Comparison of ENCODE assay signal across 8 cellular contexts in the genomic region with DNA sequence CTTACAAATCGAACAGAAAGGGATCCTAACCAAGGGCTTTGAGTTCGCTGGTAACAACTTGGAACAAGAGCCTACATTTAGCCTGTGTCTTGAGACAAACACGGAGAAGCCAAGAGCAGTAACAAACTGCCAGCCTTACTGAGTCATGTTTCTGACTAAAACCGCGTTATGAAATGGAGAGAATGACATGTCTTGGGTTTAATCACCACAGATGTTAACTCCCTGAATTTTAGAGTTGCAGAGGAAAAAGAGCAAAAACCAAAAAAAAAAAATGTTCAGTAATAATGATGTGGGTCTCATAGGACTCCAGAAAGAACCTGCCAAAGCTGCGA. TPM values are rescaled to one million over a fixed set of nuclear protein-coding genes. Genes with fewer than 3 reads are reported as not detected.
DNase-seq lines count a peak whose midpoint lies in the region; ATAC-seq, FAIRE-seq and TF ChIP-seq lines count a peak whose summit lies in the region.

No MANE protein-coding gene starts in this region.

- peaks cover 13% of the 10 kb centered on the region for H3K79me1 ChIP-seq in mesendoderm (ENCODE audit: low read length)

- H3K27me3 ChIP-seq in BE2C: no peaks in the 10 kb centered on the region
- no peaks in the 10 kb centered on the region for H3K27me3 ChIP-seq in SU-DHL-6 (ENCODE audit: low read length)
- H3K27me3 ChIP-seq in dorsolateral prefrontal cortex: no peaks in the 10 kb centered on the region
- no peaks in the 10 kb centered on the region for H3K27me3 ChIP-seq in mesendoderm (ENCODE audit: insufficient read depth, low read length, poor library complexity)
- H3K27me3 ChIP-seq in thoracic aorta (replicated peaks; ENCODE audit: insufficient read depth): no peaks in the 10 kb centered on the region

- H3F3A ChIP-seq in SU-DHL-6 (ENCODE audit: insufficient read depth): no peaks in the 10 kb centered on the region

- no peak overlapping the region for H4K8ac ChIP-seq in mesendoderm (ENCODE audit: low read depth, low read length)

- H3K4me3 ChIP-seq in BE2C (ENCODE audit: low read depth, low read length) (peak overlapping the region; percentile 91), SU-DHL-6 (ENCODE audit: insufficient read depth, low read length, poor library complexity, severe bottlenecking) (peak overlapping the region; percentile 58), dorsolateral prefrontal cortex (peak overlapping the region; percentile 72 to 99 (median 93)), mesendoderm (ENCODE audit: low read length) (peak overlapping the region; percentile 96), thoracic aorta (peak overlapping the region; percentile 99)

- FAIRE-seq in GM19239 (lab: Jason Lieb, UNC): peak; percentile 59

- H2AFZ ChIP-seq in SU-DHL-6 (ENCODE audit: low read depth, low read length, severe bottlenecking): peak overlapping the region; percentile 77

- H3K27ac ChIP-seq in SU-DHL-6 (ENCODE audit: low read depth, low read length) (no peak overlapping the region), dorsolateral prefrontal cortex (peak overlapping the region; percentile 85 to 100 (median 98)), mesendoderm (ENCODE audit: low read depth, low read length) (no peak overlapping the region), thoracic aorta (peak overlapping the region; percentile 99)

- H3K4me1 ChIP-seq in BE2C: peaks cover 4% of the 10 kb centered on the region; the same call in 1 of the 2 replicates
- H3K4me1 ChIP-seq in mesendoderm (ENCODE audit: control insufficient read depth, low read depth, low read length): no peaks in the 10 kb centered on the region
- peaks cover 34 to 44% of the 10 kb centered on the region in 2 donors for H3K4me1 ChIP-seq in thoracic aorta (ENCODE audit: control insufficient read depth in 1 of 2, low read depth in 2 of 2)

- no peak overlapping the region for H3K23ac ChIP-seq in mesendoderm (ENCODE audit: low read length)

- no peak overlapping the region for H2BK120ac ChIP-seq in mesendoderm (ENCODE audit: low read depth, low read length)

- H4K5ac ChIP-seq in mesendoderm (ENCODE audit: low read length): no peak overlapping the region

- H4K20me1 ChIP-seq in SU-DHL-6 (ENCODE audit: low read depth, low read length): peaks cover 7% of the 10 kb centered on the region; the same call in 1 of the 2 replicates

- H2BK15ac ChIP-seq in mesendoderm (replicated peaks; ENCODE audit: low read depth): no peak overlapping the region

- H3K36me3 ChIP-seq in BE2C (no peaks in the 10 kb centered on the region), SU-DHL-6 (ENCODE audit: low read length) (no peaks in the 10 kb centered on the region), mesendoderm (ENCODE audit: control insufficient read depth, insufficient read depth, low read length) (no peaks in the 10 kb centered on the region), thoracic aorta (no peaks in the 10 kb centered on the region)

- H2BK5ac ChIP-seq in mesendoderm (ENCODE audit: low read length): no peak overlapping the region

- no peak overlapping the region for H2AK5ac ChIP-seq in mesendoderm (ENCODE audit: low read length)

- intact Hi-C loops in dorsolateral prefrontal cortex (cut with DNase I): loop anchor here (5.0 kb wide), 2 partner anchors 61 to 126 kb away; partner anchors contain the start of genes DEPDC4 (in 2 of the 2), SCYL2 (in 2 of the 2) and ACTR6 (in 1 of the 2)

- ATAC-seq in HG03439 (IDR thresholded peaks at IDR 0.05; ENCODE audit: unreplicated experiment) (peak; percentile 35), thoracic aorta (ENCODE audit: insufficient number of reproducible peaks, low FRiP score, low read depth) (peak; percentile 94)

- TF ChIP-seq CTCF in BE2C (IDR thresholded peaks at IDR 0.05; ENCODE audit: low read depth, low read length): no peak
- TF ChIP-seq CTCF in SU-DHL-6 (IDR thresholded peaks at IDR 0.05; ENCODE audit: insufficient read depth, low read length, poor library complexity, severe bottlenecking): no peak
- TF ChIP-seq CTCF in dorsolateral prefrontal cortex (IDR thresholded peaks at IDR 0.05 in 54 of 56, conservative IDR thresholded peaks at IDR 0.05 in 2 of 56; ENCODE audit: low read depth in 1 of 56, partially characterized antibody in 56 of 56): no peak
- TF ChIP-seq CTCF in thoracic aorta (IDR thresholded peaks at IDR 0.05): no peak

- no peak overlapping the region for H3K18ac ChIP-seq in mesendoderm (ENCODE audit: low read length)

- peak overlapping the region; percentile 85 for H3K56ac ChIP-seq in mesendoderm (ENCODE audit: low read length)

- no peak for DNase-seq in BE2C
- no peak for DNase-seq in GM19239 (ENCODE audit: insufficient read length, low spot score)
- no peak for DNase-seq in dorsolateral prefrontal cortex
- peak; percentile 28 for DNase-seq in mesendoderm
- no peak for DNase-seq in thoracic aorta (ENCODE audit: low spot score)
- DNase-seq in middle frontal gyrus (ENCODE audit: extremely low spot score, low spot score): no peak

- H3K9ac ChIP-seq in SU-DHL-6 (ENCODE audit: low read length) (peak overlapping the region; percentile 72), mesendoderm (ENCODE audit: low read length) (peak overlapping the region; percentile 94)

- no peaks in the 10 kb centered on the region for H3K9me2 ChIP-seq in SU-DHL-6 (replicated peaks; ENCODE audit: insufficient read depth, low read length)

- H3K9me3 ChIP-seq in BE2C (no peaks in the 10 kb centered on the region), SU-DHL-6 (ENCODE audit: insufficient read depth, low read length) (no peaks in the 10 kb centered on the region), thoracic aorta (no peaks in the 10 kb centered on the region)

- H3K79me2 ChIP-seq in SU-DHL-6 (ENCODE audit: insufficient read depth, low read length) (peaks cover 13% of the 10 kb centered on the region; the same call in 1 of the 2 replicates), mesendoderm (ENCODE audit: control insufficient read depth, insufficient read depth, low read length) (peaks cover 29% of the 10 kb centered on the region)

- peak overlapping the region; percentile 84 for H3K4me2 ChIP-seq in SU-DHL-6 (ENCODE audit: low read depth, low read length, poor library complexity, severe bottlenecking)
- peak overlapping the region; percentile 96 for H3K4me2 ChIP-seq in mesendoderm (ENCODE audit: low read length)

- no peak overlapping the region for H3K4ac ChIP-seq in mesendoderm (ENCODE audit: low read depth, low read length)

- no CpG with 5 or more reads among the region's 6 CpGs for WGBS in mesendoderm (ENCODE audit: extremely low coverage, insufficient coverage, low lambda C conversion rate)

RNA-seq across cellular contexts. Expression of gene BLTP3B, which starts 1.0 kb away (rescaled TPM):
- 4.8 TPM for polyA plus RNA-seq in BE2C (2012; ENCODE audit: insufficient read depth, insufficient read length, low read depth)
- 10 to 100 TPM; 39.2 to 87.7 (median 60.5) TPM for total RNA-seq in dorsolateral prefrontal cortex
- 15.7 TPM for polyA plus RNA-seq in mesendoderm (2013, experiment 1 of 2)
- 16.0 TPM for polyA plus RNA-seq in mesendoderm (2013, experiment 2 of 2)
- total RNA-seq in thoracic aorta: 10 to 100 TPM; 42.9 to 62.5 TPM

RNA-seq across cellular contexts. Expression of gene ACTR6, which starts 59.0 kb away (rescaled TPM):
- 23.5 TPM for polyA plus RNA-seq in BE2C (2012; ENCODE audit: insufficient read depth, insufficient read length, low read depth)
- 10 to 100 TPM; 26.5 to 71.6 (median 48.8) TPM for total RNA-seq in dorsolateral prefrontal cortex
- 20.5 TPM for polyA plus RNA-seq in mesendoderm (2013, experiment 1 of 2)
- 19.9 TPM for polyA plus RNA-seq in mesendoderm (2013, experiment 2 of 2)
- 100 to 1,000 TPM in 1 of 2 donors, 10 to 100 TPM in 1; 17.6 to 130 TPM for total RNA-seq in thoracic aorta

Comparison
In these comparisons a context has a peak if more than half of its experiments do, and no peak if none do; other contexts are left out.
1. H3K27ac ChIP-seq: peak in dorsolateral prefrontal cortex (59 of 59) and thoracic aorta (2 of 2); none in SU-DHL-6 (single experiment) and mesendoderm (single experiment).
2. Peak in every context shown above with its lines, with median percentiles within 50 percentile points of each other: H3K4me3 ChIP-seq.